Comparison of ENCODE assay signal across 11 cellular contexts in genomic region chr6:84762220-84762940, GRCh38. TPM values are rescaled to one million over a fixed set of nuclear protein-coding genes. Genes with fewer than 3 reads are reported as not detected.
DNase-seq lines count a peak whose midpoint lies in the region; ATAC-seq, FAIRE-seq and TF ChIP-seq lines count a peak whose summit lies in the region.
"Had no signal": no experiment of that assay in that cellular context is flagged by ENCODE, and none has a peak within 500 bp of the region (broad histone marks: within the 10 kb centered on the region; RNA-seq: fewer than 3 reads in every experiment).

No MANE protein-coding gene starts in this region.

- H3K56ac ChIP-seq in H1 (replicated peaks; ENCODE audit: insufficient read length, low read depth, low read length): no peak overlapping the region

- peak; percentile 48 for DNase-seq in AG08395 (ENCODE audit: low spot score)
- DNase-seq in NCI-H1092 (lab: John Stamatoyannopoulos, UW): peak; percentile 34
- no peak for DNase-seq in H1 (ENCODE audit: low read depth in 1 of 2, low spot score in 2 of 2)
- no peak for DNase-seq in DMS 273 treated with DMSO at 0.1 percent for 48 hours (lab: John Stamatoyannopoulos, UW)
- no peak for DNase-seq in mesenteric fat pad (ENCODE audit: low spot score)
- no peak for DNase-seq in immature natural killer cell

- H2BK15ac ChIP-seq in H1 (ENCODE audit: low read length): no peak overlapping the region

- no peak overlapping the region for H3K27ac Mint-ChIP-seq in immature natural killer cell
- H3K27ac Mint-ChIP-seq: activated T-helper 17 cell treated with anti-CD3 and anti-CD28 coated beads, Interleukin-2, amount 50 U/mL, for 72 hours had no signal

- peaks cover 16% of the 10 kb centered on the region for H3K23me2 ChIP-seq in H1 (ENCODE audit: low read depth, low read length)

- no peaks in the 10 kb centered on the region for H3K4me1 Mint-ChIP-seq in immature natural killer cell
- H3K4me1 Mint-ChIP-seq: activated T-helper 17 cell treated with anti-CD3 and anti-CD28 coated beads, Interleukin-2, amount 50 U/mL, for 72 hours had no signal

- peaks cover 0 to 24% (median 13%) of the 10 kb centered on the region in 4 experiments; a peak in 5 of 7 replicates for H3K4me1 ChIP-seq in H1 (replicated peaks in 1 of 4; ENCODE audit: control insufficient read depth in 3 of 4, insufficient read depth in 4 of 4, low read length in 3 of 4)
- peaks cover 8% of the 10 kb centered on the region for H3K4me1 ChIP-seq in mesodermal cell (ENCODE audit: control insufficient read depth, insufficient read depth, low read length, poor library complexity, severe bottlenecking)

- H3K36me3 ChIP-seq in H1 (ENCODE audit: control insufficient read depth in 2 of 4, insufficient read depth in 4 of 4, low read length in 3 of 4) (peaks cover 0 to 4% (median 0%) of the 10 kb centered on the region in 4 experiments; a peak in 1 of 8 replicates), mesodermal cell (ENCODE audit: control insufficient read depth, insufficient read depth, low read length) (no peaks in the 10 kb centered on the region)
- H3K36me3 ChIP-seq: left lung had no signal

- H3K27ac ChIP-seq in H1 (ENCODE audit: low read depth, low read length): no peak overlapping the region
- no peak overlapping the region for H3K27ac ChIP-seq in mesodermal cell (ENCODE audit: low read depth, low read length, severe bottlenecking)
- H3K27ac ChIP-seq: left lung had no signal

- H3K4me3 ChIP-seq in H1 (ENCODE audit: extremely low read depth in 1 of 4, insufficient read depth in 2 of 4, low read depth in 3 of 4, low read length in 4 of 4) (peak overlapping the region; percentile 15 to 70 (median 54); a peak in 7 of 8 replicates), mesodermal cell (ENCODE audit: extremely low read depth, insufficient read depth, low read length, poor library complexity, severe bottlenecking) (peak overlapping the region; percentile 55)
- H3K4me3 ChIP-seq: left lung had no signal

- no peak overlapping the region for H2BK120ac ChIP-seq in H1 (replicated peaks; ENCODE audit: low read depth, low read length)

- no peaks in the 10 kb centered on the region for H3K79me2 ChIP-seq in H1 (ENCODE audit: control insufficient read depth in 1 of 2, insufficient read depth in 2 of 2, low read length in 2 of 2)

- peaks cover 5 to 33% (median 8%) of the 10 kb centered on the region in 6 donors for H3K9me3 Mint-ChIP-seq in immature natural killer cell
- H3K9me3 Mint-ChIP-seq: activated T-helper 17 cell treated with anti-CD3 and anti-CD28 coated beads, Interleukin-2, amount 50 U/mL, for 72 hours had no signal

- no peaks in the 10 kb centered on the region; a peak in 1 of 4 replicates for H3K9me3 ChIP-seq in H1 (ENCODE audit: insufficient read depth in 2 of 2, low read depth in 1 of 2, low read length in 1 of 2)
- no peaks in the 10 kb centered on the region for H3K9me3 ChIP-seq in mesodermal cell (ENCODE audit: control insufficient read depth, low read length)
- H3K9me3 ChIP-seq: left lung had no signal

- no peak overlapping the region for H3K4me3 Mint-ChIP-seq in immature natural killer cell
- H3K4me3 Mint-ChIP-seq: activated T-helper 17 cell treated with anti-CD3 and anti-CD28 coated beads, Interleukin-2, amount 50 U/mL, for 72 hours had no signal

- peaks cover 14 to 22% (median 20%) of the 10 kb centered on the region in 3 donors for H3K27me3 Mint-ChIP-seq in immature natural killer cell (ENCODE audit: low read depth in 3 of 3)

- no peak for TF ChIP-seq EP300 in H1 (IDR thresholded peaks at IDR 0.05; ENCODE audit: borderline replicate concordance in 1 of 2, low read depth in 2 of 2, low read length in 2 of 2)

- H2BK5ac ChIP-seq in H1 (ENCODE audit: low read depth, low read length): no peak overlapping the region

- H2AK5ac ChIP-seq in H1 (ENCODE audit: low read depth, low read length): no peak overlapping the region

- no peak overlapping the region for H4K5ac ChIP-seq in H1 (ENCODE audit: insufficient read length, low read depth, low read length)

- H2BK20ac ChIP-seq in H1 (ENCODE audit: low read length): no peak overlapping the region

- H3K14ac ChIP-seq in H1 (ENCODE audit: insufficient read length): no peak overlapping the region

- no peak for TF ChIP-seq CTCF in H1 (IDR thresholded peaks at IDR 0.05; ENCODE audit: control extremely low read depth in 1 of 3, insufficient read depth in 1 of 3, low read depth in 1 of 3, low read length in 3 of 3)

- 7% methylated on average over 36 of the region's 36 CpGs; no CpG with 5 or more reads in 1 of the 2 experiments for WGBS in H1 (ENCODE audit: extremely low coverage in 1 of 2, insufficient coverage in 1 of 2, insufficient read length in 1 of 2, insufficient replicate concordance in 2 of 2, low coverage in 1 of 2, low lambda C conversion rate in 2 of 2, missing lambda C conversion rate in 1 of 2), 2 experiments
- WGBS in mesodermal cell (ENCODE audit: insufficient coverage in 2 of 2), 2 experiments: 13% methylated on average over 23 to 32 of the region's 36 CpGs

- no peak overlapping the region for H3K4ac ChIP-seq in H1 (replicated peaks; ENCODE audit: insufficient read length, low read depth, low read length)

- no peak overlapping the region for H3K18ac ChIP-seq in H1 (ENCODE audit: extremely low read depth, low read length)

- no peak overlapping the region for H2BK12ac ChIP-seq in H1 (ENCODE audit: low read depth, low read length)

- peak overlapping the region; percentile 86 to 91 for H3K4me2 ChIP-seq in H1 (ENCODE audit: insufficient read depth in 1 of 2, low read depth in 2 of 2, low read length in 2 of 2)

- H3K79me1 ChIP-seq in H1 (ENCODE audit: low read depth, low read length): no peaks in the 10 kb centered on the region

- H3K9ac ChIP-seq in H1 (replicated peaks in 1 of 4; ENCODE audit: extremely low read depth in 1 of 4, low read depth in 3 of 4, low read length in 3 of 4): no peak overlapping the region

- H3K23ac ChIP-seq in H1 (ENCODE audit: insufficient read length): no peak overlapping the region

- no peak overlapping the region for H2AFZ ChIP-seq in H1 (ENCODE audit: low read length)

- TF ChIP-seq POLR2A in H1 (IDR thresholded peaks at IDR 0.05; ENCODE audit: control extremely low read depth in 1 of 2, low read depth in 2 of 2, low read length in 2 of 2): no peak

- H3K27me3 ChIP-seq in H1 (replicated peaks in 1 of 4; ENCODE audit: control insufficient read depth in 3 of 4, extremely low read depth in 1 of 4, insufficient read depth in 3 of 4, low read length in 3 of 4): peaks cover 40 to 71% (median 60%) of the 10 kb centered on the region in 4 experiments

- peaks cover 7 to 9% of the 10 kb centered on the region in 2 experiments for H4K20me1 ChIP-seq in H1 (replicated peaks in 1 of 2; ENCODE audit: control insufficient read depth in 1 of 2, insufficient read depth in 2 of 2, low read length in 2 of 2)

- no peak overlapping the region for H4K91ac ChIP-seq in H1 (replicated peaks; ENCODE audit: insufficient read length, low read length)

- FAIRE-seq in H1 (lab: Jason Lieb, UNC): no peak
- FAIRE-seq: D721Med had no signal

- peak; percentile 17 to 26; a peak in 2 of 4 replicates for TF ChIP-seq RAD21 in H1 (IDR thresholded peaks at IDR 0.05 in 1 of 2, conservative IDR thresholded peaks at IDR 0.05 in 1 of 2; ENCODE audit: low read depth in 2 of 2, low read length in 2 of 2)

- no peak for ATAC-seq in HG02973 (IDR thresholded peaks at IDR 0.05; ENCODE audit: unreplicated experiment)
- ATAC-seq: activated T-helper 17 cell treated with anti-CD3 and anti-CD28 coated beads, Interleukin-2, amount 50 U/mL, for 72 hours had no signal

- CTCF ChIA-PET in H1 (lab: Charles Lee; ENCODE audit: partially characterized antibody): interaction anchor here (0.6 to 4.3 kb wide), 12 partner anchors 9 to 1309 kb away, joined by 3 to 29 read pairs (median 4); no protein-coding TSS in a partner anchor

- POLR2A ChIA-PET in H1 (lab: Charles Lee; ENCODE audit: partially characterized antibody): interaction anchor here (1.1 to 2.4 kb wide), 3 partner anchors 9 to 340 kb away, joined by 3 to 9 read pairs (median 4); no protein-coding TSS in a partner anchor

- H3K36me3 Mint-ChIP-seq in immature natural killer cell: peaks cover 4 to 9% (median 4%) of the 10 kb centered on the region in 3 donors

- H4K8ac ChIP-seq in H1 (ENCODE audit: extremely low read depth, insufficient read depth, low read length): no peak overlapping the region

TF ChIP-seq in H1, 55 proteins besides CTCF, POLR2A, EP300 and RAD21:
- TF ChIP-seq JUN (IDR thresholded peaks at IDR 0.05; ENCODE audit: low read depth, low read length) (no peak), RNF2 (IDR thresholded peaks at IDR 0.05; ENCODE audit: borderline replicate concordance, low read depth, low read length, missing control alignments, poor library complexity, severe bottlenecking) (peak; percentile 96), HDAC2 (IDR thresholded peaks at IDR 0.05; ENCODE audit: borderline replicate concordance in 1 of 2, low read depth in 2 of 2, low read length in 2 of 2) (no peak), ZNF274 (IDR thresholded peaks at IDR 0.05; ENCODE audit: borderline replicate concordance, extremely low read depth, low read length) (no peak)

RNA-seq across cellular contexts. Expression of gene TBX18, which starts 2.0 kb away (rescaled TPM):
- total RNA-seq in H1 (2021; fragmentation: NEBNext Ultra II Directional; extraction: Animal tissue kit (Norgen Biotek cat#: 25700)): not detected in 2 replicates
- polyA plus RNA-seq in H1 (2011; rRNA removed): 0.02 TPM in 1 of 2 replicates, not detected in the other
- polyA plus RNA-seq in H1 (2011; cell fraction: cytosol; rRNA removed): 0.01 TPM
- not detected for polyA plus RNA-seq in H1 (2011; cell fraction: nucleus; rRNA removed)
- polyA plus RNA-seq in H1 (2012, experiment 1 of 2): not detected in 4 replicates
- polyA plus RNA-seq in H1 (2012, experiment 2 of 2): not detected
- polyA plus RNA-seq in H1 (2013, experiment 1 of 2): 0.02 TPM
- 0.02 TPM for polyA plus RNA-seq in H1 (2013, experiment 2 of 2)
- polyA minus RNA-seq in H1 (2011; rRNA and poly(A)+ RNA removed): not detected in 2 replicates
- not detected for polyA minus RNA-seq in H1 (2011; cell fraction: cytosol; rRNA and poly(A)+ RNA removed)
- polyA minus RNA-seq in H1 (2011; cell fraction: nucleus; rRNA and poly(A)+ RNA removed): not detected
- polyA plus RNA-seq in mesodermal cell (2013, experiment 1 of 2): 1.9 TPM
- 3.3 TPM for polyA plus RNA-seq in mesodermal cell (2013, experiment 2 of 2)
- total RNA-seq in mesenteric fat pad: 13.8 TPM
- not detected for polyA plus RNA-seq in immature natural killer cell
- total RNA-seq: activated T-helper 17 cell treated with anti-CD3 and anti-CD28 coated beads, Interleukin-2, amount 50 U/mL, for 72 hours had no signal

Comparison
In these comparisons a context has a peak if more than half of its experiments do, and no peak if none do; other contexts are left out.
1. DNase-seq: peak in AG08395 (single experiment) and NCI-H1092 (single experiment); none in H1 (0 of 2), DMS 273 treated with DMSO at 0.1 percent for 48 hours (single experiment), mesenteric fat pad (single experiment) and immature natural killer cell (0 of 3).
2. RNA of gene TBX18, which starts 2.0 kb away (total RNA-seq): 13.8 TPM in mesenteric fat pad (single experiment); not detected in H1; every median in the first group is over 10 times any median in the second.